10 cellular contexts compared by ENCODE assay signal in the genomic region with DNA sequence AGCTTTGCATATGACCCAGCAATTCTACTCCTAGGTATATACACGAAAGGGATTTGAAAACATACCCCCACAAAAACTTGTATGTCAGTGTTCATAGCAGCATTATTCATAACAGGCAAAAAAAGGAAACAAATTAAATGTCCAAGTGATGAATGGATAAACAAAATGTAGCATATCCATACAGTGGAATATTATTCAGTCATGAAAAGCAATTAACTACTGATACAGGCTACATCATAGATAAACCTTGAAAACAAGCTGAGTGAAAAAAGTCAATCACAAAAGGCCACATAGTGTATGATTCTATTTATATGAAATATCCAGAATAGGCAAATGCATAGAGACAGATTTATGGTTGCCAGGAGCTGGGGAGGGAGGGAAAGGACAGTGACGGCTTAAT. TPM values are rescaled to one million over a fixed set of nuclear protein-coding genes. Genes with fewer than 3 reads are reported as not detected.
A peak's percentile ranks its signal among the peaks of the same experiment; 100 is the strongest.
DNase-seq lines count a peak whose midpoint lies in the region; ATAC-seq, FAIRE-seq and TF ChIP-seq lines count a peak whose summit lies in the region.
"Had no signal": no experiment of that assay in that cellular context is flagged by ENCODE, and none has a peak within 500 bp of the region (broad histone marks: within the 10 kb centered on the region; RNA-seq: fewer than 3 reads in every experiment).

No MANE protein-coding gene starts in this region.

- DNase-seq in A549 (ENCODE audit: low read depth in 1 of 2, low spot score in 1 of 2) (no peak), GM23248 (no peak), transverse colon (no peak), NCI-H2107 treated with DMSO at 0.1 percent for 48 hours (lab: John Stamatoyannopoulos, UW; ENCODE audit: unreplicated experiment) (no peak)
- DNase-seq in activated CD8-positive, alpha-beta T cell treated with anti-CD3 and anti-CD28 coated beads for 36 hours, result no peak
- no peak for DNase-seq in stimulated activated CD4-positive, alpha-beta T cell treated with anti-CD3 and anti-CD28 coated beads, Interleukin-4, amount 100 ng/mL, for 1 hour
- DNase-seq: psoas muscle had no signal

- peak overlapping the region; percentile 94 for H3K4me3 Mint-ChIP-seq in activated CD8-positive, alpha-beta T cell treated with anti-CD3 and anti-CD28 coated beads for 36 hours

- H3K27me3 ChIP-seq in GM23248 (replicated peaks; ENCODE audit: insufficient read depth) (no peaks in the 10 kb centered on the region), transverse colon (no peaks in the 10 kb centered on the region)
- H3K27me3 ChIP-seq: gastroesophageal sphincter had no signal

- H3K4me2 ChIP-seq in A549 (peak overlapping the region; percentile 81), GM23248 (ENCODE audit: unreplicated experiment) (peak overlapping the region; percentile 98)

- TF ChIP-seq EP300 in A549 (IDR thresholded peaks at IDR 0.05) (no peak), transverse colon (IDR thresholded peaks at IDR 0.05; ENCODE audit: low read depth) (no peak)

- H3K9ac ChIP-seq in GM23248, result peak overlapping the region; percentile 92

- H3K36me3 ChIP-seq in GM23248 (ENCODE audit: low read depth) (peaks cover 18% of the 10 kb centered on the region), transverse colon (peaks cover 0 to 16% (median 5%) of the 10 kb centered on the region in 4 donors)

- no peak for TF ChIP-seq RAD21 in A549 (conservative IDR thresholded peaks at IDR 0.05 in 1 of 2, IDR thresholded peaks at IDR 0.05 in 1 of 2)

- H3K4me1 Mint-ChIP-seq in activated CD8-positive, alpha-beta T cell treated with anti-CD3 and anti-CD28 coated beads for 36 hours (ENCODE audit: low read depth), result peaks cover 21% of the 10 kb centered on the region

- POLR2A ChIA-PET in A549 (lab: Yijun Ruan, JAX), result interaction anchor here (2.0 kb wide), 1 partner anchor 24 kb away, joined by 7 read pairs; a partner anchor contains a TSS
- POLR2A ChIA-PET in activated CD8-positive, alpha-beta T cell treated with anti-CD3 and anti-CD28 coated beads for 36 hours (lab: Charles Lee), result interaction anchor here (0.8 to 6.0 kb wide), 10 partner anchors 10 to 186 kb away, joined by 4 to 50 read pairs (median 6); a partner anchor contains a TSS

- H3K27ac Mint-ChIP-seq in activated CD8-positive, alpha-beta T cell treated with anti-CD3 and anti-CD28 coated beads for 36 hours, result peak overlapping the region; percentile 98

- H3K4me3 ChIP-seq in A549, result peak overlapping the region; percentile 70
- peak overlapping the region; percentile 95 for H3K4me3 ChIP-seq in GM23248
- H3K4me3 ChIP-seq in iPS-11a (ENCODE audit: low read depth, low read length), result peak overlapping the region; percentile 100
- no peak overlapping the region for H3K4me3 ChIP-seq in transverse colon

- no peaks in the 10 kb centered on the region for H3K9me2 ChIP-seq in GM23248 (ENCODE audit: insufficient read depth)

- no peak for FAIRE-seq in A549 (lab: Jason Lieb, UNC)

- H3K27ac ChIP-seq in A549 (peak overlapping the region; percentile 94 to 95; a peak in 4 of 6 replicates), GM23248 (peak overlapping the region; percentile 87), transverse colon (no peak overlapping the region)

- intact Hi-C loops in activated CD8-positive, alpha-beta T cell treated with anti-CD3 and anti-CD28 coated beads for 36 hours (cut with micrococcal nuclease), result no loop called here
- intact Hi-C loops in transverse colon (cut with DNase I; ENCODE audit: low total_unique reads), result no loop called here

- ATAC-seq in A549 (no peak), GM21717 (IDR thresholded peaks at IDR 0.05; ENCODE audit: unreplicated experiment) (no peak)
- no peak for ATAC-seq in activated CD8-positive, alpha-beta T cell treated with anti-CD3 and anti-CD28 coated beads for 36 hours

- in situ Hi-C loops in GM23248 (cut with MboI), result no loop called here
- in situ Hi-C loops in transverse colon (cut with MboI; ENCODE audit: low pct_ligation_motif_present in 1 of 4, low pct_unique_long_range_greater_than_20kb in 1 of 4, low sequenced_read_pairs in 3 of 4), result no loop called here

- 0 out of 2 replicates have a peak, but pooled peaks cover under 1% of the 10 kb centered on the region for H3F3A ChIP-seq in GM23248 (ENCODE audit: insufficient read depth)

- TF ChIP-seq POLR2A in A549 (IDR thresholded peaks at IDR 0.05; ENCODE audit: low read length), result no peak
- no peak for TF ChIP-seq POLR2A in transverse colon (IDR thresholded peaks at IDR 0.05)

- H3K9me3 Mint-ChIP-seq in activated CD8-positive, alpha-beta T cell treated with anti-CD3 and anti-CD28 coated beads for 36 hours, result no peaks in the 10 kb centered on the region

- H3K36me3 Mint-ChIP-seq in activated CD8-positive, alpha-beta T cell treated with anti-CD3 and anti-CD28 coated beads for 36 hours (ENCODE audit: low read depth), result peaks cover 50% of the 10 kb centered on the region

- TF ChIP-seq CTCF in A549 (IDR thresholded peaks at IDR 0.05) (no peak), transverse colon (IDR thresholded peaks at IDR 0.05) (no peak)
- TF ChIP-seq CTCF in activated CD8-positive, alpha-beta T cell treated with anti-CD3 and anti-CD28 coated beads for 36 hours (IDR thresholded peaks at IDR 0.05), result no peak

- H3K9me3 ChIP-seq in A549 (no peaks in the 10 kb centered on the region), GM23248 (ENCODE audit: low read depth) (no peaks in the 10 kb centered on the region), transverse colon (no peaks in the 10 kb centered on the region)
- H3K9me3 ChIP-seq: gastroesophageal sphincter, psoas muscle had no signal

- H2AFZ ChIP-seq in GM23248, result peak overlapping the region; percentile 88

- peaks cover 28% of the 10 kb centered on the region for H3K79me2 ChIP-seq in GM23248 (ENCODE audit: insufficient read depth)

- no peaks in the 10 kb centered on the region for H4K20me1 ChIP-seq in GM23248 (ENCODE audit: insufficient read depth)

- WGBS in A549 (ENCODE audit: missing lambda C conversion rate), result 74% methylated on average over 2 of the region's 2 CpGs
- WGBS in GM23248 (ENCODE audit: low coverage in 1 of 2, low lambda C conversion rate in 2 of 2, missing lambda C conversion rate in 2 of 2), 2 experiments, result 76 to 81% methylated on average over 2 of the region's 2 CpGs
- 68 to 93% methylated on average over 2 of the region's 2 CpGs for WGBS in transverse colon (ENCODE audit: low coverage in 1 of 2), 2 donors

- peaks cover 14% of the 10 kb centered on the region; the same call in 2 of the 3 replicates for H3K4me1 ChIP-seq in A549
- H3K4me1 ChIP-seq in GM23248 (ENCODE audit: insufficient read depth), result peaks cover 4% of the 10 kb centered on the region; the same call in 1 of the 2 replicates
- peaks cover 11 to 23% (median 19%) of the 10 kb centered on the region in 4 donors for H3K4me1 ChIP-seq in transverse colon

- CTCF ChIA-PET in A549 (lab: Yijun Ruan, JAX), result interaction anchor here (1.0 to 33.9 kb wide), 7 partner anchors 8 to 204 kb away, joined by 3 to 445 read pairs (median 3); a partner anchor contains a TSS
- CTCF ChIA-PET in activated CD8-positive, alpha-beta T cell treated with anti-CD3 and anti-CD28 coated beads for 36 hours (lab: Charles Lee), result interaction anchor here (1.1 to 6.3 kb wide), 4 partner anchors 12 to 279 kb away, joined by 3 to 46 read pairs (median 18); a partner anchor contains a TSS

- no peaks in the 10 kb centered on the region for H3K27me3 Mint-ChIP-seq in activated CD8-positive, alpha-beta T cell treated with anti-CD3 and anti-CD28 coated beads for 36 hours

RNA-seq across cellular contexts. Expression of a gene that starts 0.7 kb away (rescaled TPM):
- 26.3 and 29.9 TPM in 2 replicates for polyA plus RNA-seq in A549 (2011; rRNA removed)
- 19.5 and 20.9 TPM in 2 replicates for polyA plus RNA-seq in A549 (2012; cell fraction: cytosol; rRNA removed)
- polyA plus RNA-seq in A549 (2012; cell fraction: nucleus; rRNA removed), result 60.7 and 91.1 TPM in 2 replicates
- polyA plus RNA-seq in A549 (2017; fragmentation: RNase III; extraction: RNeasy Plus Mini Kit Qiagen cat#74134 plus additional on column Dnase treatment), result 21.9 to 24.3 TPM (median 23.9 TPM) in 3 replicates
- polyA minus RNA-seq in A549 (2011; rRNA and poly(A)+ RNA removed), result 15.2 and 16.9 TPM in 2 replicates
- 1.1 and 4.3 TPM in 2 replicates for total RNA-seq in GM23248 (2014; rRNA removed; shearing (Covaris generic))
- 3.8 and 4.1 TPM in 2 replicates for polyA plus RNA-seq in GM23248 (2016; fragmentation: Nextera tagmentation; extraction: Ambion mirVana)
- total RNA-seq in activated CD8-positive, alpha-beta T cell treated with anti-CD3 and anti-CD28 coated beads for 36 hours, result 10 to 100 TPM; 48.0 to 48.6 TPM
- total RNA-seq in transverse colon, result 1 to 10 TPM in 2 of 4 donors, not detected in 2; 1.4 to 1.6 TPM

RNA-seq across cellular contexts. Expression of a gene that starts 0.7 kb away (rescaled TPM):
- polyA plus RNA-seq in A549 (2011; rRNA removed) (149 and 173 TPM in 2 replicates), A549 (2017; fragmentation: RNase III; extraction: RNeasy Plus Mini Kit Qiagen cat#74134 plus additional on column Dnase treatment) (155 to 170 TPM (median 156 TPM) in 3 replicates), GM23248 (2016; fragmentation: Nextera tagmentation; extraction: Ambion mirVana) (115 and 120 TPM in 2 replicates)
- polyA plus RNA-seq in A549 (2012; cell fraction: cytosol; rRNA removed), result 195 and 246 TPM in 2 replicates
- polyA plus RNA-seq in A549 (2012; cell fraction: nucleus; rRNA removed), result 123 and 149 TPM in 2 replicates
- 72.7 and 86.1 TPM in 2 replicates for polyA minus RNA-seq in A549 (2011; rRNA and poly(A)+ RNA removed)
- 49.3 and 57.9 TPM in 2 replicates for total RNA-seq in GM23248 (2014; rRNA removed; shearing (Covaris generic))
- total RNA-seq in activated CD8-positive, alpha-beta T cell treated with anti-CD3 and anti-CD28 coated beads for 36 hours, result 10 to 100 TPM; 54.6 to 55.8 TPM
- total RNA-seq in transverse colon, result 10 to 100 TPM in 3 of 4 donors, 1 to 10 TPM in 1; 4.9 to 97.5 (median 46.9) TPM

RNA-seq across cellular contexts. Expression of a gene that starts 23.6 kb away (rescaled TPM):
- polyA plus RNA-seq in A549 (2011; rRNA removed) (228 and 237 TPM in 2 replicates), A549 (2017; fragmentation: RNase III; extraction: RNeasy Plus Mini Kit Qiagen cat#74134 plus additional on column Dnase treatment) (200 to 226 TPM (median 209 TPM) in 3 replicates), GM23248 (2016; fragmentation: Nextera tagmentation; extraction: Ambion mirVana) (110 and 111 TPM in 2 replicates)
- 137 and 149 TPM in 2 replicates for polyA plus RNA-seq in A549 (2012; cell fraction: cytosol; rRNA removed)
- 106 and 109 TPM in 2 replicates for polyA plus RNA-seq in A549 (2012; cell fraction: nucleus; rRNA removed)
- polyA minus RNA-seq in A549 (2011; rRNA and poly(A)+ RNA removed), result 204 and 235 TPM in 2 replicates
- total RNA-seq in GM23248 (2014; rRNA removed; shearing (Covaris generic)), result 144 and 164 TPM in 2 replicates
- total RNA-seq in activated CD8-positive, alpha-beta T cell treated with anti-CD3 and anti-CD28 coated beads for 36 hours, result 10 to 100 TPM; 70.6 to 71.0 TPM
- total RNA-seq in transverse colon, result 10 to 100 TPM; 45.0 to 96.9 (median 64.4) TPM

RNA-seq across cellular contexts. Expression of a gene that starts 27.8 kb away (rescaled TPM):
- polyA plus RNA-seq in A549 (2011; rRNA removed), result 9.7 and 10.5 TPM in 2 replicates
- polyA plus RNA-seq in A549 (2012; cell fraction: cytosol; rRNA removed), result 14.3 and 19.8 TPM in 2 replicates
- polyA plus RNA-seq in A549 (2012; cell fraction: nucleus; rRNA removed), result 51.1 and 61.3 TPM in 2 replicates
- polyA plus RNA-seq in A549 (2017; fragmentation: RNase III; extraction: RNeasy Plus Mini Kit Qiagen cat#74134 plus additional on column Dnase treatment), result 13.7 to 15.9 TPM (median 15.8 TPM) in 3 replicates
- 23.1 and 26.8 TPM in 2 replicates for polyA minus RNA-seq in A549 (2011; rRNA and poly(A)+ RNA removed)
- total RNA-seq in GM23248 (2014; rRNA removed; shearing (Covaris generic)), result 43.6 and 70.1 TPM in 2 replicates
- polyA plus RNA-seq in GM23248 (2016; fragmentation: Nextera tagmentation; extraction: Ambion mirVana), result 25.3 and 27.3 TPM in 2 replicates
- 10 to 100 TPM; 24.4 to 25.3 TPM for total RNA-seq in activated CD8-positive, alpha-beta T cell treated with anti-CD3 and anti-CD28 coated beads for 36 hours
- 10 to 100 TPM; 21.3 to 27.3 (median 22.0) TPM for total RNA-seq in transverse colon

RNA-seq across cellular contexts. Expression of a gene that starts 52.3 kb away (rescaled TPM):
- polyA plus RNA-seq in A549 (2011; rRNA removed) (28.9 and 33.6 TPM in 2 replicates), A549 (2017; fragmentation: RNase III; extraction: RNeasy Plus Mini Kit Qiagen cat#74134 plus additional on column Dnase treatment) (16.3 to 24.4 TPM (median 21.5 TPM) in 3 replicates), GM23248 (2016; fragmentation: Nextera tagmentation; extraction: Ambion mirVana) (3.2 and 3.7 TPM in 2 replicates)
- 14.0 and 17.2 TPM in 2 replicates for polyA plus RNA-seq in A549 (2012; cell fraction: cytosol; rRNA removed)
- polyA plus RNA-seq in A549 (2012; cell fraction: nucleus; rRNA removed), result 49.4 and 67.7 TPM in 2 replicates
- 45.1 and 48.8 TPM in 2 replicates for polyA minus RNA-seq in A549 (2011; rRNA and poly(A)+ RNA removed)
- total RNA-seq in GM23248 (2014; rRNA removed; shearing (Covaris generic)), result 8.6 and 18.7 TPM in 2 replicates
- total RNA-seq in activated CD8-positive, alpha-beta T cell treated with anti-CD3 and anti-CD28 coated beads for 36 hours, result 10 to 100 TPM; 14.5 to 17.5 TPM
- total RNA-seq in transverse colon, result 100 to 1,000 TPM; 165 to 460 (median 190) TPM

Comparison
In these comparisons a context has a peak if more than half of its experiments do, and no peak if none do; other contexts are left out.
1. H3K27ac ChIP-seq: peak in A549 (2 of 2) and GM23248 (single experiment); none in transverse colon (0 of 4).
2. H3K4me3 ChIP-seq: peak in A549 (single experiment), GM23248 (single experiment) and iPS-11a (single experiment); none in transverse colon (0 of 4).